18 cellular contexts compared by ENCODE assay signal in genomic region chr12:15796493-15797141, GRCh38. TPM values are rescaled to one million over a fixed set of nuclear protein-coding genes. Genes with fewer than 3 reads are reported as not detected.
DNase-seq lines count a peak whose midpoint lies in the region; TF ChIP-seq lines count a peak whose summit lies in the region.
"Had no signal": no experiment of that assay in that cellular context is flagged by ENCODE, and none has a peak within 500 bp of the region (broad histone marks: within the 10 kb centered on the region; RNA-seq: fewer than 3 reads in every experiment).

No MANE protein-coding gene starts in this region.

- no peak overlapping the region for H2AFZ ChIP-seq in mammary epithelial cell (ENCODE audit: low read depth, low read length)

- dilution Hi-C loops in mammary epithelial cell (cut with HindIII; ENCODE audit: low sequenced_read_pairs), result no loop called here

- no peaks in the 10 kb centered on the region for H3K36me3 Mint-ChIP-seq in activated naive CD4-positive, alpha-beta T cell treated with anti-CD3 and anti-CD28 coated beads, Interleukin-2, amount 10 ng/mL, durations not matched to agents 7 days and 5 days

- no peak overlapping the region for H3K27ac Mint-ChIP-seq in activated naive CD4-positive, alpha-beta T cell treated with anti-CD3 and anti-CD28 coated beads, Interleukin-2, amount 10 ng/mL, durations not matched to agents 7 days and 5 days
- H3K27ac Mint-ChIP-seq: activated naive CD4-positive, alpha-beta T cell treated with anti-CD3 and anti-CD28 coated beads, Interleukin-2, amount 50 U/mL, for 24 hours; B cell; naive B cell; stimulated activated naive CD8-positive, alpha-beta T cell treated with anti-CD3 and anti-CD28 coated beads, Interleukin-15, Interleukin-2, amounts not matched to agents 100 ng/mL and 50 ng/mL, for 24 hours; T-helper 17 cell had no signal

- no peaks in the 10 kb centered on the region for H3K9me3 ChIP-seq in mammary epithelial cell (replicated peaks; ENCODE audit: insufficient read depth, low read length)
- H3K9me3 ChIP-seq: body of pancreas, left ventricle myocardium inferior had no signal

- CTCF ChIA-PET in mammary epithelial cell (lab: Charles Lee; ENCODE audit: low non-redundant PET), result interaction anchor here (0.6 kb wide), 1 partner anchor 173 kb away, joined by 5 read pairs; no protein-coding TSS in a partner anchor
- CTCF ChIA-PET in activated naive CD4-positive, alpha-beta T cell treated with anti-CD3 and anti-CD28 coated beads, Interleukin-2, amount 10 ng/mL, durations not matched to agents 7 days and 5 days (lab: Charles Lee), result interaction anchor here (0.9 kb wide), 1 partner anchor 26 kb away, joined by 4 read pairs; no protein-coding TSS in a partner anchor

- BruUV-seq in mammary epithelial cell (replicated peaks; lab: Mats Ljungman, UMichigan), result no TSS peak

- peaks cover 35% of the 10 kb centered on the region for H3K27me3 Mint-ChIP-seq in activated naive CD4-positive, alpha-beta T cell treated with anti-CD3 and anti-CD28 coated beads, Interleukin-2, amount 10 ng/mL, durations not matched to agents 7 days and 5 days

- H3K4me3 Mint-ChIP-seq in activated naive CD4-positive, alpha-beta T cell treated with anti-CD3 and anti-CD28 coated beads, Interleukin-2, amount 10 ng/mL, durations not matched to agents 7 days and 5 days, result no peak overlapping the region
- H3K4me3 Mint-ChIP-seq: activated naive CD4-positive, alpha-beta T cell treated with anti-CD3 and anti-CD28 coated beads, Interleukin-2, amount 50 U/mL, for 24 hours; B cell; naive B cell; stimulated activated naive CD8-positive, alpha-beta T cell treated with anti-CD3 and anti-CD28 coated beads, Interleukin-15, Interleukin-2, amounts not matched to agents 100 ng/mL and 50 ng/mL, for 24 hours; T-helper 17 cell had no signal

- no peaks in the 10 kb centered on the region for H3K9me3 Mint-ChIP-seq in activated naive CD4-positive, alpha-beta T cell treated with anti-CD3 and anti-CD28 coated beads, Interleukin-2, amount 10 ng/mL, durations not matched to agents 7 days and 5 days
- H3K9me3 Mint-ChIP-seq: stimulated activated naive CD8-positive, alpha-beta T cell treated with anti-CD3 and anti-CD28 coated beads, Interleukin-15, Interleukin-2, amounts not matched to agents 100 ng/mL and 50 ng/mL, for 24 hours had no signal

- no peaks in the 10 kb centered on the region for H3K4me1 Mint-ChIP-seq in activated naive CD4-positive, alpha-beta T cell treated with anti-CD3 and anti-CD28 coated beads, Interleukin-2, amount 10 ng/mL, durations not matched to agents 7 days and 5 days
- H3K4me1 Mint-ChIP-seq: activated naive CD4-positive, alpha-beta T cell treated with anti-CD3 and anti-CD28 coated beads, Interleukin-2, amount 50 U/mL, for 24 hours; B cell; naive B cell had no signal

- H4K20me1 ChIP-seq in mammary epithelial cell (ENCODE audit: insufficient read depth, low read length), result no peaks in the 10 kb centered on the region

- H3K4me1 ChIP-seq in mammary epithelial cell (ENCODE audit: insufficient read depth, low read length), result peaks cover 11% of the 10 kb centered on the region
- H3K4me1 ChIP-seq: body of pancreas, left ventricle myocardium inferior had no signal

- H3K4me2 ChIP-seq in mammary epithelial cell (ENCODE audit: insufficient read depth, low read depth, low read length), result no peak overlapping the region

- in situ Hi-C loops in mammary epithelial cell (cut with MboI; ENCODE audit: low sequenced_read_pairs in 2 of 2), result no loop called here

- peak; percentile 60 for DNase-seq in Daoy (ENCODE audit: low read depth)
- peak; percentile 56 for DNase-seq in LoVo (ENCODE audit: low spot score)
- peak; percentile 47 for DNase-seq in mammary epithelial cell
- peak; percentile 39 for DNase-seq in mucosa of gallbladder (ENCODE audit: low spot score)
- DNase-seq in DMS 273 treated with DMSO at 0.1 percent for 48 hours (lab: John Stamatoyannopoulos, UW), result no peak
- DNase-seq in NCI-H1048 (lab: John Stamatoyannopoulos, UW), result no peak
- DNase-seq in activated naive CD4-positive, alpha-beta T cell treated with anti-CD3 and anti-CD28 coated beads, Interleukin-2, amount 10 ng/mL, durations not matched to agents 7 days and 5 days, result no peak
- DNase-seq in NCI-H82 treated with DMSO at 0.1 percent for 48 hours (lab: John Stamatoyannopoulos, UW; ENCODE audit: unreplicated experiment), result no peak
- DNase-seq: body of pancreas, dorsolateral prefrontal cortex, left ventricle myocardium inferior, naive B cell, NCI-H774, posterior cingulate gyrus, T-helper 17 cell had no signal

- H3K9ac ChIP-seq in mammary epithelial cell (ENCODE audit: insufficient read depth, low read length), result no peak overlapping the region

- H3K79me2 ChIP-seq in mammary epithelial cell (ENCODE audit: insufficient read depth, low read length), result no peaks in the 10 kb centered on the region

- no peak for TF ChIP-seq CTCF in mammary epithelial cell (conservative IDR thresholded peaks at IDR 0.05 in 1 of 2, IDR thresholded peaks at IDR 0.05 in 1 of 2; ENCODE audit: extremely low read depth in 1 of 2, insufficient read depth in 1 of 2, low read depth in 1 of 2, low read length in 2 of 2)

- H3K27me3 ChIP-seq in mammary epithelial cell (ENCODE audit: insufficient read depth, low read length), result no peaks in the 10 kb centered on the region
- H3K27me3 ChIP-seq: body of pancreas, dorsolateral prefrontal cortex had no signal

- intact Hi-C loops in mammary epithelial cell (cut with micrococcal nuclease), result no loop called here

- no peaks in the 10 kb centered on the region for H3K36me3 ChIP-seq in mammary epithelial cell (ENCODE audit: insufficient read depth, low read length)
- H3K36me3 ChIP-seq: left ventricle myocardium inferior had no signal

- WGBS in mammary epithelial cell (ENCODE audit: low coverage, missing lambda C conversion rate), result 54% methylated on average over 4 of the region's 4 CpGs

- no peak overlapping the region for H3K4me3 ChIP-seq in mammary epithelial cell (replicated peaks in 1 of 3; ENCODE audit: insufficient read depth in 1 of 3, low read depth in 2 of 3, low read length in 3 of 3)
- H3K4me3 ChIP-seq: body of pancreas, dorsolateral prefrontal cortex, left ventricle myocardium inferior had no signal

- no peak overlapping the region for H3K27ac ChIP-seq in mammary epithelial cell (ENCODE audit: insufficient read depth, low read depth, low read length)
- H3K27ac ChIP-seq: body of pancreas, dorsolateral prefrontal cortex, left ventricle myocardium inferior had no signal

RNA-seq across cellular contexts. Expression of gene EPS8, which starts 7.4 kb away (rescaled TPM):
- total RNA-seq in Daoy (2014; rRNA removed; shearing (Covaris generic)), result 21.1 and 31.6 TPM in 2 replicates
- total RNA-seq in mammary epithelial cell, result 10 to 100 TPM; 28.9 to 51.7 TPM
- polyA plus RNA-seq in mammary epithelial cell, result 35.2 TPM
- 36.3 TPM for polyA minus RNA-seq in mammary epithelial cell
- total RNA-seq in mucosa of gallbladder, result 150 TPM

Comparison
In these comparisons a context has a peak if more than half of its experiments do, and no peak if none do; other contexts are left out.
1. DNase-seq: peak in Daoy (single experiment), LoVo (single experiment), mammary epithelial cell (single experiment) and mucosa of gallbladder (single experiment); none in DMS 273 treated with DMSO at 0.1 percent for 48 hours (single experiment), NCI-H1048 (single experiment), activated naive CD4-positive, alpha-beta T cell treated with anti-CD3 and anti-CD28 coated beads, Interleukin-2, amount 10 ng/mL, durations not matched to agents 7 days and 5 days (single experiment) and NCI-H82 treated with DMSO at 0.1 percent for 48 hours (single experiment).